Comparison of ENCODE assay signal across 1 cellular context in the genomic region with DNA sequence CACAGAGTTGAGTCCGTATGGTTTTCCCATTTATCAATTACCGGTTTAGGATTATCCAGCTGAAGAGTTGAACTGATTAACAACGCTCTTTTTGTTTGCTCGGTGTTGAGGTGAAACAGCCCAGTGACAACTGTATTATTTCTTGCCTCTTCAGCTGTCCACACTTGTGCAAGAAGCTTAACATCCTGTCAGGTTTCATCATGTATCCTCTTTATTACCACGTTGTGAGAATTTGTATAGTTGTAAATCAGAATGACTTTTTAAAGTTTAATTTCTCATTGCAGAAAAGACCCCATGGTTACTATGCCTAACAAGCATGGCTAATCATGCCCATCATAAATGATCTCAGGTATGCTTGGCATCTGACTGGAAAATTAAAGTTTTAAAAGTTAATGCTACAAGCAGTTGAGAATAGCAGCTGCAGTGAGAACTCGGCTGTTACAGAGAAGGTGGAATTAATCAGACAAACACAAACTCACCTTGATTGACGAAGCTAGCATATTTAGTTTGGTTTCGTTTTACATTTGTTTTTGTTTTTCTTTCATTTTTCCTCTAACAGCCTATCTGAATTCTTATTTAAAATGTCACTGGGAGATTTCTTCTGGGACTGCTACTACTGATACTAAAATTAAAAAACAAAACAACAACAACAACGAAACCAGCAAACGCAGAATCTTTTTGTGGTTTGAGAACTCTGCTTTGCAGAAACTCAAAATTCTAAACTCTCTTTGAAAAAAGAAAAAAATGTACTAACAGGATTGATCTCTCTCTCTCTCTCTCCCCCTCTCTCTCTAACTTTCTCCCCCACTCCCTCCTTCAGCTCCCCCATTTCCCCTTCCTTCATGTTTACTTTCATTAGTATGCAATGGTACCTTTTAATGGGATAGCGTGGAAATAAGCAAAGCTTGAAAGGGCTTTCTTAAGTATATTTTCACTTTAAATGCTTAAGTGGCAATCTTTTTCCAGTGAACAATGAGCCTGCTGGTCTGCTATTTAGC.
TF ChIP-seq lines count a peak whose summit lies in the region.

No MANE protein-coding gene starts in this region.

TF ChIP-seq in H1, 55 proteins besides CTCF, POLR2A, EP300 and RAD21:
- TF ChIP-seq SP4 (IDR thresholded peaks at IDR 0.05; ENCODE audit: low read length) (no peak), TEAD4 (IDR thresholded peaks at IDR 0.05; ENCODE audit: low read depth, low read length) (no peak), ASH2L (IDR thresholded peaks at IDR 0.05; ENCODE audit: low read length) (peak; percentile 27)
TF ChIP-seq in H1: peak in this region for 1.
